In the genomic region with DNA sequence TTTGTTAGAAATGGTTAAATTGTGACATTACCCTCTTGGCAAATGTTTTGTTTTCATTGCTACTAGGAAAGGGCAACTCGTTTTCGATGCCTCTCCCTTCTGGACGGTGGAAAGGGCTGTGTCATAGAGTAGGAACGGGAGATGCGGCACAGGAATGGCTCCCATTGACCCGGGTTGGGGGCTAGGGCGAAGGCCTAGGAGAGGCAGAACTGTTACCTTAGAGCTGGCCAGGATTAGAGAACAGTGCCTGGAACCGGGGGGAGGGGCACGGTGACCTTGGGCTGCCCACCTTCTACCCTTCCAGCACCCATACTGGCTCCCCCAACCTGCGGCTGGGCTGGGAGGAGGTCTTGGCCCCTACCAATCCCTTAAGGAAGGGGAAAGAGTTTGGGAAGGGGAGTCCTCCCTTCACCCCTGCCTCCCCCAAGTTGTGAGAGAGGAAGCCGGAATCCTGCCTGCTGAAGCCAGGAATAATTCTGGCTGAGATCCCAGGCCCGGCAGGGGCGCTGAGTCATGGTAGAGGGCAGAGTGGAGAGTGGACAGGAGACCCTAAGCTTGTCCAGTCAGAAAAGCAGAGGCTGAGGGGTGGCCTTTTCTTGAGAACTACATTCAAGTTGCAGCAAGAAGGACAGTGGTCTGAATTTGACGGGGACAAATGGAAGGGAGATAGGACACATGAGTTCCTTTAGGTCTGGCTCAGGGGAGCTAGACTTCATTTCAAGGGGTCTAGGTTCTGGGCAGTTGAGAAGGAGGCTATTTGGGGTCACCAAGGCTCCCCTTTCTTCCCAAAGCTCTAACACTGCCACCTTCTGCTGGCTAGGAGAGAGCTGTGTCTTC, we compare ENCODE assay signal across 1 cellular context.
A peak's percentile ranks its signal among the peaks of the same experiment; 100 is the strongest.
TF ChIP-seq lines count a peak whose summit lies in the region.

No MANE protein-coding gene starts in this region.

TF ChIP-seq in HepG2, 621 proteins besides CTCF, POLR2A, EP300 and RAD21 (continues in another document):
- TF ChIP-seq ESRRA (CRISPR knock-in tag; IDR thresholded peaks at IDR 0.05; ENCODE audit: low read depth) (peak; percentile 53; the same call in 1 of the 2 replicates), SMAD3 (CRISPR knock-in tag; IDR thresholded peaks at IDR 0.05) (0 out of 2 replicates have a peak, but pooled peaks have one; percentile 34), HNRNPK (IDR thresholded peaks at IDR 0.05; ENCODE audit: low read depth, low read length, poor library complexity, severe bottlenecking) (no peak), MED1 (CRISPR knock-in tag; IDR thresholded peaks at IDR 0.05) (peak; percentile 69), MED13 (CRISPR knock-in tag; IDR thresholded peaks at IDR 0.05) (no peak), FOSL2 (CRISPR knock-in tag; IDR thresholded peaks at IDR 0.05) (peak; percentile 84), ZFP62 (CRISPR knock-in tag; IDR thresholded peaks at IDR 0.05) (no peak), NFE2 (CRISPR knock-in tag; IDR thresholded peaks at IDR 0.05) (peak; percentile 72), BRD4 (CRISPR knock-in tag; IDR thresholded peaks at IDR 0.05) (0 out of 2 replicates have a peak, but pooled peaks have one; percentile 25), NCOA1 (CRISPR knock-in tag; IDR thresholded peaks at IDR 0.05) (no peak), MTA1 (CRISPR knock-in tag; IDR thresholded peaks at IDR 0.05; ENCODE audit: borderline replicate concordance) (peak; percentile 39; the same call in 1 of the 2 replicates), TBX2 (CRISPR knock-in tag; IDR thresholded peaks at IDR 0.05; ENCODE audit: borderline replicate concordance) (peak; percentile 33; the same call in 1 of the 2 replicates), ZBTB7A (CRISPR knock-in tag; IDR thresholded peaks at IDR 0.05) (peak; percentile 56), ZNF674 (CRISPR knock-in tag; IDR thresholded peaks at IDR 0.05; ENCODE audit: low read depth) (no peak), SP140L (CRISPR knock-in tag; IDR thresholded peaks at IDR 0.05; ENCODE audit: borderline replicate concordance) (no peak), TSC22D2 (CRISPR knock-in tag; IDR thresholded peaks at IDR 0.05; ENCODE audit: borderline replicate concordance) (no peak), KDM2A (CRISPR knock-in tag; IDR thresholded peaks at IDR 0.05; ENCODE audit: borderline replicate concordance, low read depth) (peak; percentile 54), ZSCAN31 (CRISPR knock-in tag; IDR thresholded peaks at IDR 0.05; ENCODE audit: low read depth) (0 out of 2 replicates have a peak, but pooled peaks have one; percentile 29), ZFP90 (CRISPR knock-in tag; IDR thresholded peaks at IDR 0.05; ENCODE audit: borderline replicate concordance) (0 out of 2 replicates have a peak, but pooled peaks have one; percentile 26), KLF11 (CRISPR knock-in tag; IDR thresholded peaks at IDR 0.05) (no peak; the same call in 1 of the 2 replicates), SALL2 (CRISPR knock-in tag; IDR thresholded peaks at IDR 0.05) (peak; percentile 42; the same call in 1 of the 2 replicates), HIVEP1 (CRISPR knock-in tag; IDR thresholded peaks at IDR 0.05) (peak; percentile 44; the same call in 1 of the 2 replicates), NRL (CRISPR knock-in tag; IDR thresholded peaks at IDR 0.05; ENCODE audit: borderline replicate concordance) (0 out of 2 replicates have a peak, but pooled peaks have one; percentile 26), CHD4 (IDR thresholded peaks at IDR 0.05; ENCODE audit: borderline replicate concordance, low read length) (0 out of 2 replicates have a peak, but pooled peaks have one; percentile 50), ZNF30 (CRISPR knock-in tag; IDR thresholded peaks at IDR 0.05) (no peak), NFE2L2 (IDR thresholded peaks at IDR 0.05; ENCODE audit: low read length) (peak; percentile 89), SETDB1 (CRISPR knock-in tag; IDR thresholded peaks at IDR 0.05; ENCODE audit: borderline replicate concordance) (no peak), ELF3 (CRISPR knock-in tag; IDR thresholded peaks at IDR 0.05) (0 out of 2 replicates have a peak, but pooled peaks have one; percentile 12), ZZZ3 (CRISPR knock-in tag; IDR thresholded peaks at IDR 0.05; ENCODE audit: borderline replicate concordance) (no peak), ZNF652 (CRISPR knock-in tag; IDR thresholded peaks at IDR 0.05; ENCODE audit: borderline replicate concordance, low read depth) (peak; percentile 60; the same call in 1 of the 2 replicates)
- TF ChIP-seq, protein P1, sequence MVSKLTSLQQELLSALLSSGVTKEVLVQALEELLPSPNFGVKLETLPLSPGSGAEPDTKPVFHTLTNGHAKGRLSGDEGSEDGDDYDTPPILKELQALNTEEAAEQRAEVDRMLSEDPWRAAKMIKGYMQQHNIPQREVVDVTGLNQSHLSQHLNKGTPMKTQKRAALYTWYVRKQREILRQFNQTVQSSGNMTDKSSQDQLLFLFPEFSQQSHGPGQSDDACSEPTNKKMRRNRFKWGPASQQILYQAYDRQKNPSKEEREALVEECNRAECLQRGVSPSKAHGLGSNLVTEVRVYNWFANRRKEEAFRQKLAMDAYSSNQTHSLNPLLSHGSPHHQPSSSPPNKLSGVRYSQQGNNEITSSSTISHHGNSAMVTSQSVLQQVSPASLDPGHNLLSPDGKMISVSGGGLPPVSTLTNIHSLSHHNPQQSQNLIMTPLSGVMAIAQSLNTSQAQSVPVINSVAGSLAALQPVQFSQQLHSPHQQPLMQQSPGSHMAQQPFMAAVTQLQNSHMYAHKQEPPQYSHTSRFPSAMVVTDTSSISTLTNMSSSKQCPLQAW (CRISPR knock-in tag; IDR thresholded peaks at IDR 0.05) = peak; percentile 37; the same call in 1 of the 2 replicates
- TF ChIP-seq, protein P2, sequence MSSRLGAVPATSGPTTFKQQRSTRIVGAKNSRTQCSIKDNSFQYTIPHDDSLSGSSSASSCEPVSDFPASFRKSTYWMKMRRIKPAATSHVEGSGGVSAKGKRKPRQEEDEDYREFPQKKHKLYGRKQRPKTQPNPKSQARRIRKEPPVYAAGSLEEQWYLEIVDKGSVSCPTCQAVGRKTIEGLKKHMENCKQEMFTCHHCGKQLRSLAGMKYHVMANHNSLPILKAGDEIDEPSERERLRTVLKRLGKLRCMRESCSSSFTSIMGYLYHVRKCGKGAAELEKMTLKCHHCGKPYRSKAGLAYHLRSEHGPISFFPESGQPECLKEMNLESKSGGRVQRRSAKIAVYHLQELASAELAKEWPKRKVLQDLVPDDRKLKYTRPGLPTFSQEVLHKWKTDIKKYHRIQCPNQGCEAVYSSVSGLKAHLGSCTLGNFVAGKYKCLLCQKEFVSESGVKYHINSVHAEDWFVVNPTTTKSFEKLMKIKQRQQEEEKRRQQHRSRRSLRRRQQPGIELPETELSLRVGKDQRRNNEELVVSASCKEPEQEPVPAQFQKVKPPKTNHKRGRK (CRISPR knock-in tag; IDR thresholded peaks at IDR 0.05) = no peak
- TF ChIP-seq, protein P3, sequence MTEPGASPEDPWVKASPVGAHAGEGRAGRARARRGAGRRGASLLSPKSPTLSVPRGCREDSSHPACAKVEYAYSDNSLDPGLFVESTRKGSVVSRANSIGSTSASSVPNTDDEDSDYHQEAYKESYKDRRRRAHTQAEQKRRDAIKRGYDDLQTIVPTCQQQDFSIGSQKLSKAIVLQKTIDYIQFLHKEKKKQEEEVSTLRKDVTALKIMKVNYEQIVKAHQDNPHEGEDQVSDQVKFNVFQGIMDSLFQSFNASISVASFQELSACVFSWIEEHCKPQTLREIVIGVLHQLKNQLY (CRISPR knock-in tag; IDR thresholded peaks at IDR 0.05) = no peak
- TF ChIP-seq, protein P4, sequence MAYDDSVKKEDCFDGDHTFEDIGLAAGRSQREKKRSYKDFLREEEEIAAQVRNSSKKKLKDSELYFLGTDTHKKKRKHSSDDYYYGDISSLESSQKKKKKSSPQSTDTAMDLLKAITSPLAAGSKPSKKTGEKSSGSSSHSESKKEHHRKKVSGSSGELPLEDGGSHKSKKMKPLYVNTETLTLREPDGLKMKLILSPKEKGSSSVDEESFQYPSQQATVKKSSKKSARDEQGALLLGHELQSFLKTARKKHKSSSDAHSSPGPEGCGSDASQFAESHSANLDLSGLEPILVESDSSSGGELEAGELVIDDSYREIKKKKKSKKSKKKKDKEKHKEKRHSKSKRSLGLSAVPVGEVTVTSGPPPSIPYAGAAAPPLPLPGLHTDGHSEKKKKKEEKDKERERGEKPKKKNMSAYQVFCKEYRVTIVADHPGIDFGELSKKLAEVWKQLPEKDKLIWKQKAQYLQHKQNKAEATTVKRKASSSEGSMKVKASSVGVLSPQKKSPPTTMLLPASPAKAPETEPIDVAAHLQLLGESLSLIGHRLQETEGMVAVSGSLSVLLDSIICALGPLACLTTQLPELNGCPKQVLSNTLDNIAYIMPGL (CRISPR knock-in tag; IDR thresholded peaks at IDR 0.05; ENCODE audit: borderline replicate concordance in 1 of 2, low read depth in 1 of 2) = peak in 1 of 2 experiments; percentile 9; a peak in 1 of 4 replicates
- TF ChIP-seq, protein P5, sequence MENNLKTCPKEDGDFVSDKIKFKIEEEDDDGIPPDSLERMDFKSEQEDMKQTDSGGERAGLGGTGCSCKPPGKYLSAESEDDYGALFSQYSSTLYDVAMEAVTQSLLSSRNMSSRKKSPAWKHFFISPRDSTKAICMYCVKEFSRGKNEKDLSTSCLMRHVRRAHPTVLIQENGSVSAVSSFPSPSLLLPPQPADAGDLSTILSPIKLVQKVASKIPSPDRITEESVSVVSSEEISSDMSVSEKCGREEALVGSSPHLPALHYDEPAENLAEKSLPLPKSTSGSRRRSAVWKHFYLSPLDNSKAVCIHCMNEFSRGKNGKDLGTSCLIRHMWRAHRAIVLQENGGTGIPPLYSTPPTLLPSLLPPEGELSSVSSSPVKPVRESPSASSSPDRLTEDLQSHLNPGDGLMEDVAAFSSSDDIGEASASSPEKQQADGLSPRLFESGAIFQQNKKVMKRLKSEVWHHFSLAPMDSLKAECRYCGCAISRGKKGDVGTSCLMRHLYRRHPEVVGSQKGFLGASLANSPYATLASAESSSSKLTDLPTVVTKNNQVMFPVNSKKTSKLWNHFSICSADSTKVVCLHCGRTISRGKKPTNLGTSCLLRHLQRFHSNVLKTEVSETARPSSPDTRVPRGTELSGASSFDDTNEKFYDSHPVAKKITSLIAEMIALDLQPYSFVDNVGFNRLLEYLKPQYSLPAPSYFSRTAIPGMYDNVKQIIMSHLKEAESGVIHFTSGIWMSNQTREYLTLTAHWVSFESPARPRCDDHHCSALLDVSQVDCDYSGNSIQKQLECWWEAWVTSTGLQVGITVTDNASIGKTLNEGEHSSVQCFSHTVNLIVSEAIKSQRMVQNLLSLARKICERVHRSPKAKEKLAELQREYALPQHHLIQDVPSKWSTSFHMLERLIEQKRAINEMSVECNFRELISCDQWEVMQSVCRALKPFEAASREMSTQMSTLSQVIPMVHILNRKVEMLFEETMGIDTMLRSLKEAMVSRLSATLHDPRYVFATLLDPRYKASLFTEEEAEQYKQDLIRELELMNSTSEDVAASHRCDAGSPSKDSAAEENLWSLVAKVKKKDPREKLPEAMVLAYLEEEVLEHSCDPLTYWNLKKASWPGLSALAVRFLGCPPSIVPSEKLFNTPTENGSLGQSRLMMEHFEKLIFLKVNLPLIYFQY (CRISPR knock-in tag; IDR thresholded peaks at IDR 0.05; ENCODE audit: borderline replicate concordance) = peak; percentile 58; the same call in 1 of the 2 replicates
- TF ChIP-seq, protein P6, sequence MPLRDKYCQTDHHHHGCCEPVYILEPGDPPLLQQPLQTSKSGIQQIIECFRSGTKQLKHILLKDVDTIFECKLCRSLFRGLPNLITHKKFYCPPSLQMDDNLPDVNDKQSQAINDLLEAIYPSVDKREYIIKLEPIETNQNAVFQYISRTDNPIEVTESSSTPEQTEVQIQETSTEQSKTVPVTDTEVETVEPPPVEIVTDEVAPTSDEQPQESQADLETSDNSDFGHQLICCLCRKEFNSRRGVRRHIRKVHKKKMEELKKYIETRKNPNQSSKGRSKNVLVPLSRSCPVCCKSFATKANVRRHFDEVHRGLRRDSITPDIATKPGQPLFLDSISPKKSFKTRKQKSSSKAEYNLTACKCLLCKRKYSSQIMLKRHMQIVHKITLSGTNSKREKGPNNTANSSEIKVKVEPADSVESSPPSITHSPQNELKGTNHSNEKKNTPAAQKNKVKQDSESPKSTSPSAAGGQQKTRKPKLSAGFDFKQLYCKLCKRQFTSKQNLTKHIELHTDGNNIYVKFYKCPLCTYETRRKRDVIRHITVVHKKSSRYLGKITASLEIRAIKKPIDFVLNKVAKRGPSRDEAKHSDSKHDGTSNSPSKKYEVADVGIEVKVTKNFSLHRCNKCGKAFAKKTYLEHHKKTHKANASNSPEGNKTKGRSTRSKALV (CRISPR knock-in tag; IDR thresholded peaks at IDR 0.05) = 0 out of 2 replicates have a peak, but pooled peaks have one; percentile 35
- TF ChIP-seq, protein P7, sequence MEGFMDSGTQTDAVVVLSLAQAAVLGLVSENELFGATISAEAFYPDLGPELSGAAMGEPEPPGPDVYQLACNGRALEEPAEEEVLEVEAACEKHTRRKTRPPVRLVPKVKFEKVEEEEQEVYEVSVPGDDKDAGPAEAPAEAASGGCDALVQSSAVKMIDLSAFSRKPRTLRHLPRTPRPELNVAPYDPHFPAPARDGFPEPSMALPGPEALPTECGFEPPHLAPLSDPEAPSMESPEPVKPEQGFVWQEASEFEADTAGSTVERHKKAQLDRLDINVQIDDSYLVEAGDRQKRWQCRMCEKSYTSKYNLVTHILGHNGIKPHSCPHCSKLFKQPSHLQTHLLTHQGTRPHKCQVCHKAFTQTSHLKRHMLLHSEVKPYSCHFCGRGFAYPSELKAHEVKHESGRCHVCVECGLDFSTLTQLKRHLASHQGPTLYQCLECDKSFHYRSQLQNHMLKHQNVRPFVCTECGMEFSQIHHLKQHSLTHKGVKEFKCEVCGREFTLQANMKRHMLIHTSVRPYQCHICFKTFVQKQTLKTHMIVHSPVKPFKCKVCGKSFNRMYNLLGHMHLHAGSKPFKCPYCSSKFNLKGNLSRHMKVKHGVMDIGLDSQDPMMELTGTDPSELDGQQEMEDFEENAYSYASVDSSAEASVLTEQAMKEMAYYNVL (CRISPR knock-in tag; IDR thresholded peaks at IDR 0.05; ENCODE audit: borderline replicate concordance) = 0 out of 2 replicates have a peak, but pooled peaks have one; percentile 40
- TF ChIP-seq, protein P8, sequence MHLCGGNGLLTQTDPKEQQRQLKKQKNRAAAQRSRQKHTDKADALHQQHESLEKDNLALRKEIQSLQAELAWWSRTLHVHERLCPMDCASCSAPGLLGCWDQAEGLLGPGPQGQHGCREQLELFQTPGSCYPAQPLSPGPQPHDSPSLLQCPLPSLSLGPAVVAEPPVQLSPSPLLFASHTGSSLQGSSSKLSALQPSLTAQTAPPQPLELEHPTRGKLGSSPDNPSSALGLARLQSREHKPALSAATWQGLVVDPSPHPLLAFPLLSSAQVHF (CRISPR knock-in tag; IDR thresholded peaks at IDR 0.05) = no peak
- TF ChIP-seq, protein P9, sequence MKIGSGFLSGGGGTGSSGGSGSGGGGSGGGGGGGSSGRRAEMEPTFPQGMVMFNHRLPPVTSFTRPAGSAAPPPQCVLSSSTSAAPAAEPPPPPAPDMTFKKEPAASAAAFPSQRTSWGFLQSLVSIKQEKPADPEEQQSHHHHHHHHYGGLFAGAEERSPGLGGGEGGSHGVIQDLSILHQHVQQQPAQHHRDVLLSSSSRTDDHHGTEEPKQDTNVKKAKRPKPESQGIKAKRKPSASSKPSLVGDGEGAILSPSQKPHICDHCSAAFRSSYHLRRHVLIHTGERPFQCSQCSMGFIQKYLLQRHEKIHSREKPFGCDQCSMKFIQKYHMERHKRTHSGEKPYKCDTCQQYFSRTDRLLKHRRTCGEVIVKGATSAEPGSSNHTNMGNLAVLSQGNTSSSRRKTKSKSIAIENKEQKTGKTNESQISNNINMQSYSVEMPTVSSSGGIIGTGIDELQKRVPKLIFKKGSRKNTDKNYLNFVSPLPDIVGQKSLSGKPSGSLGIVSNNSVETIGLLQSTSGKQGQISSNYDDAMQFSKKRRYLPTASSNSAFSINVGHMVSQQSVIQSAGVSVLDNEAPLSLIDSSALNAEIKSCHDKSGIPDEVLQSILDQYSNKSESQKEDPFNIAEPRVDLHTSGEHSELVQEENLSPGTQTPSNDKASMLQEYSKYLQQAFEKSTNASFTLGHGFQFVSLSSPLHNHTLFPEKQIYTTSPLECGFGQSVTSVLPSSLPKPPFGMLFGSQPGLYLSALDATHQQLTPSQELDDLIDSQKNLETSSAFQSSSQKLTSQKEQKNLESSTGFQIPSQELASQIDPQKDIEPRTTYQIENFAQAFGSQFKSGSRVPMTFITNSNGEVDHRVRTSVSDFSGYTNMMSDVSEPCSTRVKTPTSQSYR (CRISPR knock-in tag; IDR thresholded peaks at IDR 0.05; ENCODE audit: borderline replicate concordance) = peak; percentile 89
